ENCODE assay signal across 24 cellular contexts in the genomic region with DNA sequence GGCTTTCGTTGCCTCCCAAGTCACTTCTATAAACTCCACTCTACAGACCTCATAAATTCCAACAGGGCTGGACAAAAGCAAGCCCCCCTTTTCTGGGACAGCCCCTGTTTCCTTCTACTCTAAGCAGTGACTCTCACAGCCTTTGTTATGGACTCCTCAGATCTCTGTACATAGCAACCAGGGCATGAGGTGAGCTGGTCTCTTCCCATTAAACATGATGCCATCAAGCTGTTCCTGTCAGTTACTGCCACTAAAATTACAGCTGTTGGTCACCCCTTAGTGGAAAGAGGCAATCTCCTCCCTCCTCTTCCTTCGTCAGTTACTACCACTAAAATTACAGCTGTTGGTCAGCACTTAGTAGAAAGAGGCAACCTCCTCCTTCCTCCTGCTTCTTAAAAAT.
DNase-seq lines count a peak whose midpoint lies in the region; ATAC-seq and TF ChIP-seq lines count a peak whose summit lies in the region.
"Had no signal": no experiment of that assay in that cellular context is flagged by ENCODE, and none has a peak within 500 bp of the region (broad histone marks: within the 10 kb centered on the region; RNA-seq: fewer than 3 reads in every experiment).

No MANE protein-coding gene starts in this region.

- H3K36me3 ChIP-seq in muscle layer of duodenum (ENCODE audit: control insufficient read depth in 1 of 2, insufficient read depth in 2 of 2, low read length in 2 of 2) (no peaks in the 10 kb centered on the region), upper lobe of left lung (no peaks in the 10 kb centered on the region)
- H3K36me3 ChIP-seq: adrenal gland had no signal

- peaks cover 8% of the 10 kb centered on the region for H3K4me1 Mint-ChIP-seq in endothelial cell (ENCODE audit: unreplicated experiment)
- H3K4me1 Mint-ChIP-seq: stimulated activated naive B cell treated with anti-CD40 and anti-IgM and Interleukin-4, amounts not matched to agents 10 μg/mL and 1 μg/mL and 100 μg/mL, for 72 hours had no signal

- H3K4me3 ChIP-seq in muscle layer of duodenum (ENCODE audit: low read depth in 1 of 2, low read length in 2 of 2) (no peak overlapping the region), upper lobe of left lung (no peak overlapping the region)
- H3K4me3 ChIP-seq: adrenal gland, testis had no signal

- no peaks in the 10 kb centered on the region for H3K36me3 Mint-ChIP-seq in endothelial cell (ENCODE audit: low read depth, unreplicated experiment)
- H3K36me3 Mint-ChIP-seq: brain; stimulated activated naive B cell treated with anti-CD40 and anti-IgM and Interleukin-4, amounts not matched to agents 10 μg/mL and 1 μg/mL and 100 μg/mL, for 72 hours had no signal

- peaks cover 4% of the 10 kb centered on the region for H3K27me3 Mint-ChIP-seq in endothelial cell (ENCODE audit: unreplicated experiment)

- DNase-seq in NCI-H2227 (lab: John Stamatoyannopoulos, UW; ENCODE audit: unreplicated experiment) = peak; percentile 73
- no peak for DNase-seq in endothelial cell (ENCODE audit: low spot score)
- DNase-seq in upper lobe of left lung = no peak
- no peak for DNase-seq in left ventricle myocardium superior
- DNase-seq in HPDE6-E6E7 (ENCODE audit: extremely low spot score) = no peak
- DNase-seq in NCI-H446 (lab: John Stamatoyannopoulos, UW) = no peak
- DNase-seq: activated CD4-positive, alpha-beta T cell treated with anti-CD3 and anti-CD28 coated beads for 48 hours; activated naive CD4-positive, alpha-beta T cell; activated T-cell treated with anti-CD3 and anti-CD28 coated beads, Interleukin-2, amount 50 U/mL, for 48 hours; adrenal gland; foreskin keratinocyte; GF-D8; GOT3; KG1; NCI-H146; NCI-H2171; NCI-H748 treated with DMSO at 0.1 percent for 48 hours; retina; stimulated activated CD4-positive, alpha-beta T cell treated with anti-CD3 and anti-CD28 coated beads, Interleukin-4, amount 100 ng/mL, for 1 hour; stimulated activated naive B cell treated with anti-CD40 and anti-IgM and Interleukin-4, amounts not matched to agents 10 μg/mL and 1 μg/mL and 100 μg/mL, for 72 hours; testis had no signal

- no peak for TF ChIP-seq POLR2A in upper lobe of left lung (IDR thresholded peaks at IDR 0.05)

- no peaks in the 10 kb centered on the region for H3K9me3 Mint-ChIP-seq in endothelial cell (ENCODE audit: unreplicated experiment)
- H3K9me3 Mint-ChIP-seq: stimulated activated naive B cell treated with anti-CD40 and anti-IgM and Interleukin-4, amounts not matched to agents 10 μg/mL and 1 μg/mL and 100 μg/mL, for 72 hours had no signal

- H3K27ac ChIP-seq in muscle layer of duodenum (ENCODE audit: low read length) (peak overlapping the region; percentile 14), upper lobe of left lung (peak overlapping the region; percentile 25 to 88 (median 40))
- H3K27ac ChIP-seq: adrenal gland, foreskin keratinocyte, testis had no signal

- no peaks in the 10 kb centered on the region for H3K27me3 ChIP-seq in muscle layer of duodenum (ENCODE audit: low read depth, low read length)
- no peaks in the 10 kb centered on the region for H3K27me3 ChIP-seq in upper lobe of left lung
- H3K27me3 ChIP-seq: adrenal gland, testis had no signal

- TF ChIP-seq EP300 in upper lobe of left lung (IDR thresholded peaks at IDR 0.05) = no peak

- peak overlapping the region; percentile 62 for H3K27ac Mint-ChIP-seq in endothelial cell (ENCODE audit: unreplicated experiment)
- H3K27ac Mint-ChIP-seq: stimulated activated naive B cell treated with anti-CD40 and anti-IgM and Interleukin-4, amounts not matched to agents 10 μg/mL and 1 μg/mL and 100 μg/mL, for 72 hours had no signal

- ATAC-seq in upper lobe of left lung (ENCODE audit: low FRiP score in 2 of 2) (no peak), left ventricle myocardium superior (no peak)
- ATAC-seq: foreskin keratinocyte; SK-N-SH treated with all-trans-retinoic acid at 6 μM for 48 hours; stimulated activated naive B cell treated with anti-CD40 and anti-IgM and Interleukin-4, amounts not matched to agents 10 μg/mL and 1 μg/mL and 100 μg/mL, for 72 hours had no signal

- H3K4me1 ChIP-seq in muscle layer of duodenum (ENCODE audit: control insufficient read depth in 1 of 2, insufficient read depth in 2 of 2, low read length in 2 of 2) (peaks cover 6 to 13% of the 10 kb centered on the region in 2 donors), upper lobe of left lung (peaks cover 12 to 41% (median 33%) of the 10 kb centered on the region in 4 donors)
- H3K4me1 ChIP-seq: adrenal gland, foreskin keratinocyte had no signal

- WGBS in upper lobe of left lung, 2 donors = 49 to 72% methylated on average over 2 of the region's 2 CpGs

- H3K4me3 Mint-ChIP-seq in endothelial cell (ENCODE audit: unreplicated experiment) = no peak overlapping the region
- H3K4me3 Mint-ChIP-seq: brain; stimulated activated naive B cell treated with anti-CD40 and anti-IgM and Interleukin-4, amounts not matched to agents 10 μg/mL and 1 μg/mL and 100 μg/mL, for 72 hours had no signal

- H3K9me3 ChIP-seq in muscle layer of duodenum (ENCODE audit: control insufficient read depth in 1 of 2, low read length in 2 of 2) = peaks cover 0 to 4% of the 10 kb centered on the region in 2 donors
- H3K9me3 ChIP-seq in upper lobe of left lung = peaks cover 0 to 3% (median 0%) of the 10 kb centered on the region in 4 donors
- H3K9me3 ChIP-seq: adrenal gland, testis had no signal

- intact Hi-C loops in left ventricle myocardium superior (cut with micrococcal nuclease) = no loop called here

- TF ChIP-seq CTCF in endothelial cell (IDR thresholded peaks at IDR 0.05; ENCODE audit: unreplicated experiment) = no peak
- no peak for TF ChIP-seq CTCF in upper lobe of left lung (IDR thresholded peaks at IDR 0.05)
